ENCODE assay signal across 13 cellular contexts in genomic region chr3:128374746-128375445, GRCh38.
"Had no signal": no experiment of that assay in that cellular context is flagged by ENCODE, and none has a peak within 500 bp of the region (broad histone marks: within the 10 kb centered on the region; RNA-seq: fewer than 3 reads in every experiment).

No MANE protein-coding gene starts in this region.

- H3K9me3 Mint-ChIP-seq: activated CD4-positive, alpha-beta T cell treated with anti-CD3 and anti-CD28 coated beads, Interleukin-2, amount 10 ng/mL, durations not matched to agents 7 days and 5 days; activated naive CD4-positive, alpha-beta T cell treated with anti-CD3 and anti-CD28 coated beads, Interleukin-2, amount 50 U/mL, for 24 hours; activated T-helper 2 cell treated with anti-CD3 and anti-CD28 coated beads, Interferon-gamma antibody, Interleukin-2, Interleukin-4, amounts not matched to agents 10 μg/mL and 5 μg/mL and 100 μg/mL, durations not matched to agents 14 hours and 24 hours and 36 hours; naive thymus-derived CD4-positive, alpha-beta T cell; T-helper 1 cell treated with Interleukin-12 subunit alpha and Interleukin-12 subunit beta and Interleukin-4 antibody, amounts not matched to agents 30 μg/mL and 1 μg/mL, for 36 hours; WTC11 had no signal

- H3K27me3 Mint-ChIP-seq: activated CD4-positive, alpha-beta T cell treated with anti-CD3 and anti-CD28 coated beads, Interleukin-2, amount 10 ng/mL, durations not matched to agents 7 days and 5 days; activated naive CD4-positive, alpha-beta T cell treated with anti-CD3 and anti-CD28 coated beads, Interleukin-2, amount 50 U/mL, for 24 hours; naive thymus-derived CD4-positive, alpha-beta T cell had no signal

- H3K4me1 Mint-ChIP-seq: activated naive CD4-positive, alpha-beta T cell treated with anti-CD3 and anti-CD28 coated beads, Interleukin-2, amount 50 U/mL, for 24 hours had no signal

- H3K4me3 Mint-ChIP-seq: activated CD4-positive, alpha-beta T cell treated with anti-CD3 and anti-CD28 coated beads, Interleukin-2, amount 10 ng/mL, durations not matched to agents 7 days and 5 days; activated naive CD4-positive, alpha-beta T cell treated with anti-CD3 and anti-CD28 coated beads, Interleukin-2, amount 50 U/mL, for 24 hours; naive thymus-derived CD4-positive, alpha-beta T cell; T-helper 1 cell treated with Interleukin-12 subunit alpha and Interleukin-12 subunit beta and Interleukin-4 antibody, amounts not matched to agents 30 μg/mL and 1 μg/mL, for 36 hours; WTC11 had no signal

- DNase-seq: activated CD4-positive, alpha-beta T cell treated with anti-CD3 and anti-CD28 coated beads, Interleukin-2, amount 10 ng/mL, durations not matched to agents 7 days and 5 days; activated T-cell treated with anti-CD3 and anti-CD28 coated beads for 4 hours; amniotic stem cell; brain microvascular endothelial cell; lower lobe of right lung; midbrain; naive thymus-derived CD4-positive, alpha-beta T cell; posterior cingulate gyrus; transverse colon had no signal

- ATAC-seq: lower lobe of right lung; naive thymus-derived CD4-positive, alpha-beta T cell; WTC11 had no signal

- H3K36me3 Mint-ChIP-seq: WTC11 had no signal

- H3K27ac Mint-ChIP-seq: activated CD4-positive, alpha-beta T cell treated with anti-CD3 and anti-CD28 coated beads, Interleukin-2, amount 10 ng/mL, durations not matched to agents 7 days and 5 days; activated naive CD4-positive, alpha-beta T cell treated with anti-CD3 and anti-CD28 coated beads, Interleukin-2, amount 50 U/mL, for 24 hours; activated T-helper 2 cell treated with anti-CD3 and anti-CD28 coated beads, Interferon-gamma antibody, Interleukin-2, Interleukin-4, amounts not matched to agents 10 μg/mL and 5 μg/mL and 100 μg/mL, durations not matched to agents 14 hours and 24 hours and 36 hours; T-helper 1 cell treated with Interleukin-12 subunit alpha and Interleukin-12 subunit beta and Interleukin-4 antibody, amounts not matched to agents 30 μg/mL and 1 μg/mL, for 36 hours; WTC11 had no signal
